In genomic region chr2:63544017-63544627, GRCh38 we compare ENCODE assay signal across 8 cellular contexts. TPM values are rescaled to one million over a fixed set of nuclear protein-coding genes. Genes with fewer than 3 reads are reported as not detected.
A peak's percentile ranks its signal among the peaks of the same experiment; 100 is the strongest.
DNase-seq lines count a peak whose midpoint lies in the region; ATAC-seq, FAIRE-seq and TF ChIP-seq lines count a peak whose summit lies in the region.

No MANE protein-coding gene starts in this region.

- H3K9ac ChIP-seq in IMR-90 (ENCODE audit: low read depth, low read length): no peak overlapping the region

- H3K79me1 ChIP-seq in IMR-90 (ENCODE audit: low read depth in 1 of 2, low read length in 2 of 2): no peaks in the 10 kb centered on the region; a peak in 1 of 4 replicates

- no peaks in the 10 kb centered on the region for H3K4me1 ChIP-seq in IMR-90 (ENCODE audit: control insufficient read depth, insufficient read depth, low read length)
- no peaks in the 10 kb centered on the region for H3K4me1 ChIP-seq in right lobe of liver
- no peaks in the 10 kb centered on the region for H3K4me1 ChIP-seq in gastrocnemius medialis

- no peak overlapping the region for H3K14ac ChIP-seq in IMR-90 (replicated peaks; ENCODE audit: low read depth, low read length)

- H4K20me1 ChIP-seq in IMR-90 (ENCODE audit: insufficient read depth, low read length): no peaks in the 10 kb centered on the region

- no peak overlapping the region for H2BK20ac ChIP-seq in IMR-90 (ENCODE audit: low read depth, low read length)

- H2AK9ac ChIP-seq in IMR-90 (replicated peaks; ENCODE audit: low read depth, low read length, poor library complexity): no peak overlapping the region

- H3K23ac ChIP-seq in IMR-90 (ENCODE audit: low read depth, low read length): no peak overlapping the region

- no peak overlapping the region for H2BK5ac ChIP-seq in IMR-90 (ENCODE audit: low read depth, low read length, poor library complexity, severe bottlenecking)

- no peaks in the 10 kb centered on the region for H3K27me3 Mint-ChIP-seq in stimulated activated memory B cell treated with anti-CD40 and anti-IgM and Interleukin-4, amounts not matched to agents 10 μg/mL and 1 μg/mL and 100 μg/mL, for 72 hours

- TF ChIP-seq CTCF in D721Med (IDR thresholded peaks at IDR 0.05; ENCODE audit: insufficient read depth, missing control alignments) (peak; percentile 51), IMR-90 (conservative IDR thresholded peaks at IDR 0.05; ENCODE audit: low read depth, low read length) (peak; percentile 49), WERI-Rb-1 (IDR thresholded peaks at IDR 0.05; ENCODE audit: low read depth, low read length) (peak; percentile 16; the same call in 1 of the 2 replicates), right lobe of liver (IDR thresholded peaks at IDR 0.05) (peak in 3 of 4 donors; percentile 44 to 50 (median 47)), gastrocnemius medialis (IDR thresholded peaks at IDR 0.05 in 4 of 5, conservative IDR thresholded peaks at IDR 0.05 in 1 of 5) (no peak)

- no peaks in the 10 kb centered on the region for H3K9me1 ChIP-seq in IMR-90 (ENCODE audit: insufficient read depth, low read length)

- H2AK5ac ChIP-seq in IMR-90 (ENCODE audit: low read depth, low read length): no peak overlapping the region

- TF ChIP-seq POLR2A in IMR-90 (IDR thresholded peaks at IDR 0.05; ENCODE audit: low read depth, low read length) (no peak), right lobe of liver (IDR thresholded peaks at IDR 0.05) (no peak), gastrocnemius medialis (IDR thresholded peaks at IDR 0.05) (no peak)

- WGBS in IMR-90 (ENCODE audit: extremely low coverage in 2 of 2, insufficient read length in 1 of 2), 2 experiments: no CpG with 5 or more reads among the region's 1 CpG
- WGBS in right lobe of liver (ENCODE audit: insufficient coverage, low coverage, low lambda C conversion rate, missing lambda C conversion rate): 92% methylated on average over 1 of the region's 1 CpG

- H3K36me3 ChIP-seq in IMR-90 (ENCODE audit: control insufficient read depth, insufficient read depth, low read length) (no peaks in the 10 kb centered on the region), WERI-Rb-1 (no peaks in the 10 kb centered on the region), right lobe of liver (no peaks in the 10 kb centered on the region), gastrocnemius medialis (no peaks in the 10 kb centered on the region)

- H4K5ac ChIP-seq in IMR-90 (ENCODE audit: low read depth, low read length): no peak overlapping the region

- POLR2A ChIA-PET in IMR-90 (lab: Charles Lee; ENCODE audit: unreplicated experiment): no interaction called here

- H2BK120ac ChIP-seq in IMR-90 (ENCODE audit: low read depth, low read length): no peak overlapping the region

- no peak overlapping the region for H2BK15ac ChIP-seq in IMR-90 (ENCODE audit: low read depth, low read length)

- no peak overlapping the region for H3K27ac Mint-ChIP-seq in stimulated activated memory B cell treated with anti-CD40 and anti-IgM and Interleukin-4, amounts not matched to agents 10 μg/mL and 1 μg/mL and 100 μg/mL, for 72 hours

- peaks cover 4% of the 10 kb centered on the region for H3K4me1 Mint-ChIP-seq in stimulated activated memory B cell treated with anti-CD40 and anti-IgM and Interleukin-4, amounts not matched to agents 10 μg/mL and 1 μg/mL and 100 μg/mL, for 72 hours

- peaks cover 13% of the 10 kb centered on the region for H3K36me3 Mint-ChIP-seq in stimulated activated memory B cell treated with anti-CD40 and anti-IgM and Interleukin-4, amounts not matched to agents 10 μg/mL and 1 μg/mL and 100 μg/mL, for 72 hours

- H2AFZ ChIP-seq in IMR-90 (replicated peaks; ENCODE audit: low read length, poor library complexity): no peak overlapping the region

- H3K4me2 ChIP-seq in IMR-90 (ENCODE audit: low read depth, low read length): no peak overlapping the region

- H3K4ac ChIP-seq in IMR-90 (ENCODE audit: low read depth, low read length): no peak overlapping the region

- peaks cover 5% of the 10 kb centered on the region for H3K9me3 Mint-ChIP-seq in stimulated activated memory B cell treated with anti-CD40 and anti-IgM and Interleukin-4, amounts not matched to agents 10 μg/mL and 1 μg/mL and 100 μg/mL, for 72 hours

- DNase-seq in D721Med (ENCODE audit: insufficient read length, low spot score) (no peak), IMR-90 (peak; percentile 2), WERI-Rb-1 (no peak), right lobe of liver (no peak), gastrocnemius medialis (no peak), NCI-H2227 treated with DMSO at 0.1 percent for 48 hours (lab: John Stamatoyannopoulos, UW) (no peak)

- no peaks in the 10 kb centered on the region for H3K27me3 ChIP-seq in IMR-90 (ENCODE audit: control insufficient read depth, insufficient read depth, low read length)
- no peaks in the 10 kb centered on the region for H3K27me3 ChIP-seq in WERI-Rb-1 (ENCODE audit: insufficient read depth, low read depth, severe bottlenecking)
- H3K27me3 ChIP-seq in right lobe of liver: no peaks in the 10 kb centered on the region
- no peaks in the 10 kb centered on the region for H3K27me3 ChIP-seq in gastrocnemius medialis

- H3K9me3 ChIP-seq in IMR-90 (ENCODE audit: control insufficient read depth, insufficient read depth, low read length): no peaks in the 10 kb centered on the region
- H3K9me3 ChIP-seq in WERI-Rb-1 (ENCODE audit: severe bottlenecking): no peaks in the 10 kb centered on the region
- no peaks in the 10 kb centered on the region for H3K9me3 ChIP-seq in right lobe of liver
- H3K9me3 ChIP-seq in gastrocnemius medialis: no peaks in the 10 kb centered on the region

- H3K4me3 Mint-ChIP-seq in stimulated activated memory B cell treated with anti-CD40 and anti-IgM and Interleukin-4, amounts not matched to agents 10 μg/mL and 1 μg/mL and 100 μg/mL, for 72 hours: no peak overlapping the region

- ATAC-seq in IMR-90 (ENCODE audit: low read depth) (0 out of 2 replicates have a peak, but pooled peaks have one; percentile 37), right lobe of liver (peak in 1 of 4 donors; percentile 29), GM18909 (IDR thresholded peaks at IDR 0.05; ENCODE audit: poor library complexity, unreplicated experiment) (no peak), gastrocnemius medialis (no peak)
- ATAC-seq in stimulated activated memory B cell treated with anti-CD40 and anti-IgM and Interleukin-4, amounts not matched to agents 10 μg/mL and 1 μg/mL and 100 μg/mL, for 72 hours: no peak

- H3K56ac ChIP-seq in IMR-90 (ENCODE audit: extremely low read depth, insufficient read depth, low read length): no peak overlapping the region

- no peak for FAIRE-seq in D721Med (lab: Jason Lieb, UNC)

- no peak overlapping the region for H4K8ac ChIP-seq in IMR-90 (ENCODE audit: low read depth in 2 of 2, low read length in 2 of 2)

- no peak overlapping the region for H4K91ac ChIP-seq in IMR-90 (ENCODE audit: insufficient read depth, low read depth, low read length)

- intact Hi-C loops in IMR-90 (cut with micrococcal nuclease): loop anchor here (10.0 kb wide), 1 partner anchor 759 kb away; no protein-coding TSS in a partner anchor
- intact Hi-C loops in right lobe of liver (cut with DNase I): no loop called here
- intact Hi-C loops in gastrocnemius medialis (cut with DNase I; ENCODE audit: low total_unique reads): no loop called here

- in situ Hi-C loops in IMR-90 (cut with MboI; ENCODE audit: low sequenced_read_pairs) (no loop called here), gastrocnemius medialis (cut with MboI; ENCODE audit: low sequenced_read_pairs in 4 of 4) (no loop called here)

- H3K27ac ChIP-seq in IMR-90 (ENCODE audit: insufficient read depth, low read length) (no peak overlapping the region), WERI-Rb-1 (no peak overlapping the region), right lobe of liver (no peak overlapping the region), gastrocnemius medialis (no peak overlapping the region)

- no peak overlapping the region for H3K4me3 ChIP-seq in IMR-90 (ENCODE audit: insufficient read depth, low read depth, low read length)
- H3K4me3 ChIP-seq in WERI-Rb-1 (ENCODE audit: low read depth, low read length): no peak overlapping the region
- H3K4me3 ChIP-seq in right lobe of liver: no peak overlapping the region
- no peak overlapping the region for H3K4me3 ChIP-seq in gastrocnemius medialis

- H3K18ac ChIP-seq in IMR-90 (ENCODE audit: low read depth, low read length): no peak overlapping the region

- peak; percentile 34 for TF ChIP-seq RAD21 in IMR-90 (IDR thresholded peaks at IDR 0.05; ENCODE audit: low read length)

- CTCF ChIA-PET in IMR-90 (lab: Yijun Ruan, JAX): interaction anchor here (0.6 to 1.1 kb wide), 4 partner anchors 9 to 1162 kb away, joined by 3 to 6 read pairs (median 4); no protein-coding TSS in a partner anchor

- no TSS peak for BruUV-seq in IMR-90 (replicated peaks; lab: Mats Ljungman, UMichigan)

- dilution Hi-C loops in IMR-90 (cut with HindIII; ENCODE audit: low sequenced_read_pairs, unreplicated experiment): no loop called here

TF ChIP-seq in IMR-90, 13 proteins besides CTCF, POLR2A, EP300 and RAD21:
- TF ChIP-seq USF2 (IDR thresholded peaks at IDR 0.05; ENCODE audit: low read depth, low read length) (no peak), SMC3 (IDR thresholded peaks at IDR 0.05; ENCODE audit: low read depth, low read length) (peak; percentile 31)

RNA-seq across cellular contexts. Expression of gene WDPCP, which starts 44.2 kb away (rescaled TPM):
- total RNA-seq in IMR-90 (2012; rRNA removed): 7.8 and 10.2 TPM in 2 replicates
- polyA plus RNA-seq in IMR-90 (2012; rRNA removed): 2.0 and 2.2 TPM in 2 replicates
- polyA plus RNA-seq in IMR-90 (2012; cell fraction: cytosol; rRNA removed): 1.6 and 3.7 TPM in 2 replicates
- polyA plus RNA-seq in IMR-90 (2012; cell fraction: nucleus; rRNA removed; ENCODE audit: low replicate concordance): 2.0 and 6.2 TPM in 2 replicates
- 1 to 10 TPM; 2.7 to 4.4 (median 3.0) TPM for total RNA-seq in right lobe of liver
- 10 to 100 TPM in 2 of 4 donors, 1 to 10 TPM in 2; 7.2 to 47.3 (median 13.0) TPM for total RNA-seq in gastrocnemius medialis

RNA-seq across cellular contexts. Expression of gene MDH1, which starts 44.6 kb away (rescaled TPM):
- total RNA-seq in IMR-90 (2012; rRNA removed) (212 and 248 TPM in 2 replicates), right lobe of liver (100 to 1,000 TPM in 4 of 6 experiments, 10 to 100 TPM in 2; 96.4 to 266 (median 110) TPM), gastrocnemius medialis (100 to 1,000 TPM; 133 to 241 (median 194) TPM)
- 191 and 195 TPM in 2 replicates for polyA plus RNA-seq in IMR-90 (2012; rRNA removed)
- polyA plus RNA-seq in IMR-90 (2012; cell fraction: cytosol; rRNA removed): 63.2 and 162 TPM in 2 replicates
- 17.6 and 117 TPM in 2 replicates for polyA plus RNA-seq in IMR-90 (2012; cell fraction: nucleus; rRNA removed; ENCODE audit: low replicate concordance)

Comparison
In these comparisons a context has a peak if more than half of its experiments do, and no peak if none do; other contexts are left out.
1. CTCF ChIP-seq: peak in D721Med (single experiment), IMR-90 (single experiment), WERI-Rb-1 (single experiment) and right lobe of liver (3 of 4); none in gastrocnemius medialis (0 of 5).